Comparison of ENCODE assay signal across 1 cellular context in the genomic region with DNA sequence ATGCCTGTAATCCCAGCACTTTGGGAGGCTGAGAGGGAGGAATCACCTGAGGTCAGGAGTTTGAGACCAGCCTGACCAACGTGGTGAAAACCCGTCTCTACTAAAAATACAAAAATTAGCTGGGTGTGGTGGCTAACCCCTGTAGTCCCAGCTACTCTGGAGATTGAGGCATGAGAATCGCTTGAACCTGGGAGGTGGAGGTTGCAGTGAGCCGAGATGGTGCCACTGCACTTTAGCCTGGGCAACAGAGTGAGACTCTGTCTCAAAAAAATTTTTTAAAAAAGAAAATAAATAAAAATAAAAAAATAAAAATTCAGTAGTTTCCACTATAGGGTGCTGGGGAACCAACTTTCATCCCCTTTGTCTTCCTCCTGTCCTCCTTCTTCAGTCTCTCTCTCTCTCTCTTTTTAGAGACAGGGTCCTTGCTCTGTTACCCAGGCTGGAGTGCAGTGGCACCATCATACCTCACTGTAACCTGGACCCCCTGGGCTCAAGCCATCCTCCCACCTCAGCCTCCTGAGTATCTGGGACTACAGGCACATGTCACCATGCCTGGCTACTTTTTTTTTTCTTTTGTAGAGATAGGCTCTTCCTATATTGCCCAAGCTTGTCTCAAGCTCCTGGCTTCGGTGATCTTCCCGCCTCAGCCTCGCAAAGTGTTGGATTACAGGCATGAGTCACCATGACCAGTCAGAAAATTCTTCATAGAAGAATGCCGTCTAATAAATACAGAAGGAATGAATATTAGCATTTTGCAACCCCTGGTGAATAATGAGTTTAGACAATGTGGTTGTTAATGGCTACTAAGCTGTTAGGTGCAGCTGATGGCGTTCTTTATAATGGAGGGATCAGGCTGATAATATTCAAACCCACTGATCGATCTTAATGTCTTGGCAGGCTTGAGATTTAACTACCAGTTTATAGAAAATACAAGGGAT.
TF ChIP-seq lines count a peak whose summit lies in the region.

No MANE protein-coding gene starts in this region.

TF ChIP-seq in K562, 482 proteins besides CTCF, POLR2A, EP300 and RAD21 (continued from another document):
- TF ChIP-seq RCOR1 (IDR thresholded peaks at IDR 0.05; ENCODE audit: borderline replicate concordance in 1 of 2, low read depth in 2 of 2, low read length in 2 of 2) (0 out of 4 replicates have a peak, but pooled peaks of 1 of the 2 experiments have one; percentile 29), XRCC5 (IDR thresholded peaks at IDR 0.05; ENCODE audit: low read depth, low read length) (no peak), POLR2AphosphoS5 (IDR thresholded peaks at IDR 0.05; ENCODE audit: control insufficient read depth, insufficient read depth, low read depth, low read length) (peak; percentile 34; the same call in 1 of the 2 replicates), CTBP1 (IDR thresholded peaks at IDR 0.05; ENCODE audit: borderline replicate concordance) (peak; percentile 17; the same call in 1 of the 2 replicates), NCOR1 (IDR thresholded peaks at IDR 0.05) (peak; percentile 30), DACH1 (IDR thresholded peaks at IDR 0.05; ENCODE audit: partially characterized antibody) (peak; percentile 85), E2F3 (CRISPR knock-in tag; IDR thresholded peaks at IDR 0.05) (no peak), TEAD4 (IDR thresholded peaks at IDR 0.05; ENCODE audit: low read length) (peak; percentile 47), TEAD4 (CRISPR knock-in tag; IDR thresholded peaks at IDR 0.05; ENCODE audit: borderline replicate concordance) (no peak), MTA1 (IDR thresholded peaks at IDR 0.05; ENCODE audit: borderline replicate concordance) (0 out of 2 replicates have a peak, but pooled peaks have one; percentile 65), CEBPB (tag; IDR thresholded peaks at IDR 0.05) (peak; percentile 97), NR4A1 (CRISPR knock-in tag; IDR thresholded peaks at IDR 0.05) (no peak), NR4A1 (tag; IDR thresholded peaks at IDR 0.05) (0 out of 2 replicates have a peak, but pooled peaks have one; percentile 32), NFYB (IDR thresholded peaks at IDR 0.05; ENCODE audit: extremely low read depth, insufficient read length) (no peak), NFIC (IDR thresholded peaks at IDR 0.05) (0 out of 2 replicates have a peak, but pooled peaks have one; percentile 5), SP1 (CRISPR knock-in tag; IDR thresholded peaks at IDR 0.05) (0 out of 2 replicates have a peak, but pooled peaks have one; percentile 36), CBFA2T3 (IDR thresholded peaks at IDR 0.05) (peak; percentile 68), ZNF589 (CRISPR knock-in tag; IDR thresholded peaks at IDR 0.05; ENCODE audit: low read depth) (0 out of 2 replicates have a peak, but pooled peaks have one; percentile 31), ZNF384 (IDR thresholded peaks at IDR 0.05; ENCODE audit: low read depth, low read length) (peak; percentile 96), MAZ (CRISPR knock-in tag; conservative IDR thresholded peaks at IDR 0.05 in 1 of 2, IDR thresholded peaks at IDR 0.05 in 1 of 2) (peak in 1 of 2 experiments; percentile 41; a peak in 1 of 4 replicates)
- TF ChIP-seq, protein P1, sequence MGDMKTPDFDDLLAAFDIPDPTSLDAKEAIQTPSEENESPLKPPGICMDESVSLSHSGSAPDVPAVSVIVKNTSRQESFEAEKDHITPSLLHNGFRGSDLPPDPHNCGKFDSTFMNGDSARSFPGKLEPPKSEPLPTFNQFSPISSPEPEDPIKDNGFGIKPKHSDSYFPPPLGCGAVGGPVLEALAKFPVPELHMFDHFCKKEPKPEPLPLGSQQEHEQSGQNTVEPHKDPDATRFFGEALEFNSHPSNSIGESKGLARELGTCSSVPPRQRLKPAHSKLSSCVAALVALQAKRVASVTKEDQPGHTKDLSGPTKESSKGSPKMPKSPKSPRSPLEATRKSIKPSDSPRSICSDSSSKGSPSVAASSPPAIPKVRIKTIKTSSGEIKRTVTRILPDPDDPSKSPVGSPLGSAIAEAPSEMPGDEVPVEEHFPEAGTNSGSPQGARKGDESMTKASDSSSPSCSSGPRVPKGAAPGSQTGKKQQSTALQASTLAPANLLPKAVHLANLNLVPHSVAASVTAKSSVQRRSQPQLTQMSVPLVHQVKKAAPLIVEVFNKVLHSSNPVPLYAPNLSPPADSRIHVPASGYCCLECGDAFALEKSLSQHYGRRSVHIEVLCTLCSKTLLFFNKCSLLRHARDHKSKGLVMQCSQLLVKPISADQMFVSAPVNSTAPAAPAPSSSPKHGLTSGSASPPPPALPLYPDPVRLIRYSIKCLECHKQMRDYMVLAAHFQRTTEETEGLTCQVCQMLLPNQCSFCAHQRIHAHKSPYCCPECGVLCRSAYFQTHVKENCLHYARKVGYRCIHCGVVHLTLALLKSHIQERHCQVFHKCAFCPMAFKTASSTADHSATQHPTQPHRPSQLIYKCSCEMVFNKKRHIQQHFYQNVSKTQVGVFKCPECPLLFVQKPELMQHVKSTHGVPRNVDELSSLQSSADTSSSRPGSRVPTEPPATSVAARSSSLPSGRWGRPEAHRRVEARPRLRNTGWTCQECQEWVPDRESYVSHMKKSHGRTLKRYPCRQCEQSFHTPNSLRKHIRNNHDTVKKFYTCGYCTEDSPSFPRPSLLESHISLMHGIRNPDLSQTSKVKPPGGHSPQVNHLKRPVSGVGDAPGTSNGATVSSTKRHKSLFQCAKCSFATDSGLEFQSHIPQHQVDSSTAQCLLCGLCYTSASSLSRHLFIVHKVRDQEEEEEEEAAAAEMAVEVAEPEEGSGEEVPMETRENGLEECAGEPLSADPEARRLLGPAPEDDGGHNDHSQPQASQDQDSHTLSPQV (IDR thresholded peaks at IDR 0.05) = peak; percentile 82
